Comparison of ENCODE assay signal across 15 cellular contexts in the genomic region with DNA sequence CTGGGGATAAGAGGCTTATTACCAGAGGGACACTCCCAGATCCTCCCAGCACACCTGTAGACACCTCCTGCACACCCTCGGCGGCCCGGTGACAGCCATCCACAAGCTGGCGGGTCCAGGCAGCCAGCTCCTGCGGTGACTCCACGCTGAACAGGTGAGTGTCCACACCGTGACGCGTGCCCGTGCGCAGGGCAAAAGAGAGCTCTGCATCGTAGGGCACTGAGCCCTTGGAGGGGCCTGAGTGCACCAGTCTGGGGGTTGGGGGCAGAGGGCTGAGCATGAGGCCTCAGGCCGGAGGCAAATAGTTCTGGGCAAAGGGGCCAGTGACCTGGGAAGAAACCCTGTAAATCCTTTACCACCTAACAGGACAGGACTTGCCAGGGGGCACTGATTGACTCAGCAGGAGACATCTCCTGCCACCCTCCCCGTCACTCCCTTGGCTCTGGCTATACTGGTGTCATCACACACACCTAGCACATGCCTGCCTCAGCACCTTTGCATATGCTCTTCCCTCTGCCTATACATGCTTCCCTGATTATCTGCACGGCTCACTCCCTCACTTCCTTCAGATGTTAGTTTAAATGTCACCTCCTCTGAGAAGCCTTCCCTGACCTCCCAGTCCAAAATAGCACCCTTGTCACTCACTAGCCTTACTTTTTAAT.
"Had no signal": no experiment of that assay in that cellular context is flagged by ENCODE, and none has a peak within 500 bp of the region (broad histone marks: within the 10 kb centered on the region; RNA-seq: fewer than 3 reads in every experiment).

No MANE protein-coding gene starts in this region.

- ATAC-seq: activated naive CD4-positive, alpha-beta T cell treated with anti-CD3 and anti-CD28 coated beads, Interleukin-2, amount 50 U/mL, for 72 hours; activated T-cell treated with anti-CD3 and anti-CD28 coated beads, Interleukin-2, amount 50 U/mL, for 4 hours; foreskin keratinocyte had no signal

- H3K27me3 ChIP-seq: foreskin keratinocyte, ovary, tibial nerve, uterus had no signal

- DNase-seq: activated CD4-positive, alpha-beta T cell treated with anti-CD3 and anti-CD28 coated beads for 1 hour; activated CD4-positive, alpha-beta T cell treated with anti-CD3 and anti-CD28 coated beads, Interleukin-2, amount 50 U/mL, for 48 hours; activated gamma-delta T cell; activated T-cell treated with anti-CD3 and anti-CD28 coated beads, Interleukin-2, amount 50 U/mL, for 4 hours; central memory CD4-positive, alpha-beta T cell; effector memory CD4-positive, alpha-beta T cell; foreskin keratinocyte; head of caudate nucleus; ovary; stimulated activated naive CD4-positive, alpha-beta T cell treated with Interleukin-2 at 50 U/mL for 16 hours; substantia nigra; T1000; uterus had no signal

- H3K4me1 ChIP-seq: foreskin keratinocyte, tibial nerve, uterus had no signal

- H3K9me3 Mint-ChIP-seq: activated naive CD4-positive, alpha-beta T cell treated with anti-CD3 and anti-CD28 coated beads, Interleukin-2, amount 50 U/mL, for 72 hours; activated T-cell treated with anti-CD3 and anti-CD28 coated beads, Interleukin-2, amount 50 U/mL, for 4 hours had no signal

- H3K4me3 ChIP-seq: ovary, tibial nerve, uterus had no signal

- H3K9me3 ChIP-seq: ovary, tibial nerve, uterus had no signal

- H3K36me3 ChIP-seq: ovary, uterus had no signal

- H3K36me3 Mint-ChIP-seq: activated naive CD4-positive, alpha-beta T cell treated with anti-CD3 and anti-CD28 coated beads, Interleukin-2, amount 50 U/mL, for 72 hours had no signal

- H3K4me3 Mint-ChIP-seq: activated T-cell treated with anti-CD3 and anti-CD28 coated beads, Interleukin-2, amount 50 U/mL, for 4 hours had no signal

- H3K27ac ChIP-seq: foreskin keratinocyte, ovary, tibial nerve, uterus had no signal
